Comparison of ENCODE assay signal across 22 cellular contexts in genomic region chr11:62373464-62374110, GRCh38. TPM values are rescaled to one million over a fixed set of nuclear protein-coding genes. Genes with fewer than 3 reads are reported as not detected.
DNase-seq lines count a peak whose midpoint lies in the region; ATAC-seq, FAIRE-seq and TF ChIP-seq lines count a peak whose summit lies in the region.
"Had no signal": no experiment of that assay in that cellular context is flagged by ENCODE, and none has a peak within 500 bp of the region (broad histone marks: within the 10 kb centered on the region; RNA-seq: fewer than 3 reads in every experiment).

No MANE protein-coding gene starts in this region.

- H3K27ac ChIP-seq in right atrium auricular region, result no peak overlapping the region
- H3K27ac ChIP-seq in K562 (ENCODE audit: extremely low read depth, low read depth, low read length), result no peak overlapping the region
- no peak overlapping the region for H3K27ac ChIP-seq in CD4-positive, alpha-beta memory T cell (ENCODE audit: low read depth, low read length)
- H3K27ac ChIP-seq: C4-2B, Peyer's patch, SJSA1 had no signal

- in situ Hi-C loops in K562 (cut with MboI), result loop anchor here (5.0 kb wide), 1 partner anchor 36 kb away; the partner anchor contains the start of gene ASRGL1

- H3K27ac Mint-ChIP-seq in immature natural killer cell, result peak overlapping the region in 4 of 6 donors; percentile 12 to 72 (median 46)
- H3K27ac Mint-ChIP-seq in CD4-positive, alpha-beta memory T cell, result no peak overlapping the region

- H3K9me3 Mint-ChIP-seq in immature natural killer cell, result peaks cover 0 to 1% (median 0%) of the 10 kb centered on the region in 6 donors
- no peaks in the 10 kb centered on the region for H3K9me3 Mint-ChIP-seq in CD4-positive, alpha-beta memory T cell

- CTCF ChIA-PET in K562 (lab: Yijun Ruan, JAX; ENCODE audit: low intra/inter-chr PET ratio), result interaction anchor here (0.6 kb wide), 1 partner anchor 575 kb away, joined by 4 read pairs; no protein-coding TSS in a partner anchor
- CTCF ChIA-PET in CD4-positive, alpha-beta memory T cell (lab: Charles Lee; ENCODE audit: partially characterized antibody), result no interaction called here

- H3K4me1 ChIP-seq in right atrium auricular region (no peaks in the 10 kb centered on the region), K562 (replicated peaks in 1 of 2; ENCODE audit: control insufficient read depth in 2 of 2, insufficient read depth in 2 of 2, low read length in 2 of 2) (peaks cover 8 to 9% of the 10 kb centered on the region in 2 experiments; a peak in 4 of 5 replicates)
- H3K4me1 ChIP-seq in CD4-positive, alpha-beta memory T cell (ENCODE audit: insufficient read depth, low read length), result peaks cover 4% of the 10 kb centered on the region
- H3K4me1 ChIP-seq: SJSA1 had no signal

- no peaks in the 10 kb centered on the region for H4K20me1 ChIP-seq in K562 (replicated peaks; ENCODE audit: control insufficient read depth, insufficient read depth, low read length)

- FAIRE-seq in K562 (lab: Jason Lieb, UNC) (no peak), RCC 7860 (lab: Jason Lieb, UNC) (no peak)
- FAIRE-seq: A204.1, GM12878, H54 had no signal

- no TSS peak for BruUV-seq in K562 (replicated peaks; lab: Mats Ljungman, UMichigan)

- no peak overlapping the region for H3K4me3 Mint-ChIP-seq in immature natural killer cell
- peak overlapping the region in 1 of 8 donors; percentile 30 for H3K4me3 Mint-ChIP-seq in CD4-positive, alpha-beta memory T cell

- no peaks in the 10 kb centered on the region for H3K9me3 ChIP-seq in right atrium auricular region
- no peaks in the 10 kb centered on the region for H3K9me3 ChIP-seq in K562 (replicated peaks; ENCODE audit: control insufficient read depth, insufficient read depth, low read depth, low read length)
- H3K9me3 ChIP-seq in CD4-positive, alpha-beta memory T cell (ENCODE audit: control insufficient read depth in 1 of 2, low read length in 2 of 2), result no peaks in the 10 kb centered on the region
- H3K9me3 ChIP-seq: Peyer's patch, SJSA1 had no signal

- no peak for TF ChIP-seq POLR2A in K562 (conservative IDR thresholded peaks at IDR 0.05)

- H3K4me2 ChIP-seq in K562 (ENCODE audit: insufficient read depth, low read length), result no peak overlapping the region

- H3K4me3 ChIP-seq in right atrium auricular region (no peak overlapping the region), K562 (no peak overlapping the region)
- no peak overlapping the region for H3K4me3 ChIP-seq in CD4-positive, alpha-beta memory T cell (ENCODE audit: low read length in 2 of 2)
- H3K4me3 ChIP-seq: GM12878, Peyer's patch, SJSA1 had no signal

- no peak overlapping the region for H3K9ac ChIP-seq in K562 (ENCODE audit: insufficient read depth in 1 of 2, low read depth in 2 of 2, low read length in 2 of 2)

- TF ChIP-seq CTCF in right atrium auricular region (IDR thresholded peaks at IDR 0.05) (no peak), K562 (IDR thresholded peaks at IDR 0.05 in 2 of 3, conservative IDR thresholded peaks at IDR 0.05 in 1 of 3; ENCODE audit: insufficient read depth in 2 of 3, low read depth in 1 of 3, low read length in 3 of 3) (no peak)

- no peaks in the 10 kb centered on the region for H3K36me3 Mint-ChIP-seq in immature natural killer cell
- H3K36me3 Mint-ChIP-seq in CD4-positive, alpha-beta memory T cell, result no peaks in the 10 kb centered on the region

- no peak for TF ChIP-seq RAD21 in K562 (CRISPR knock-in tag; conservative IDR thresholded peaks at IDR 0.05 in 1 of 2, IDR thresholded peaks at IDR 0.05 in 1 of 2)

- POLR2A ChIA-PET in K562 (lab: Yijun Ruan, JAX), result no interaction called here
- POLR2A ChIA-PET in CD4-positive, alpha-beta memory T cell (lab: Charles Lee; ENCODE audit: partially characterized antibody), result no interaction called here

- DNase-seq in right atrium auricular region (ENCODE audit: low spot score) (peak; percentile 40), left ventricle myocardium superior (no peak), K562 (ENCODE audit: extremely low read depth in 1 of 4, low spot score in 3 of 4) (no peak), immature natural killer cell (no peak), RCC 7860 (ENCODE audit: low spot score) (no peak)
- no peak for DNase-seq in CD4-positive, alpha-beta memory T cell
- DNase-seq: DMS79 treated with DMSO at 0.1 percent for 48 hours, NCI-H1092 treated with DMSO at 0.1 percent for 48 hours, NCI-H2029 treated with DMSO at 0.1 percent for 48 hours, NCI-H345, NCI-H524 treated with DMSO at 0.1 percent for 48 hours, NCI-H82, Peyer's patch had no signal

- intact Hi-C loops in left ventricle myocardium superior (cut with micrococcal nuclease) (no loop called here), K562 (cut with micrococcal nuclease) (loop anchor here (10.0 kb wide), 1 partner anchor 49 kb away; no protein-coding TSS in a partner anchor)
- intact Hi-C loops in CD4-positive, alpha-beta memory T cell (cut with micrococcal nuclease), result no loop called here

- no peak overlapping the region for H2AFZ ChIP-seq in K562 (ENCODE audit: low read depth, low read length)

- no peak for TF ChIP-seq EP300 in K562 (IDR thresholded peaks at IDR 0.05; ENCODE audit: low read length)

- no peaks in the 10 kb centered on the region for H3K79me2 ChIP-seq in K562 (ENCODE audit: control insufficient read depth, insufficient read depth, low read length)

- H3K9me1 ChIP-seq in K562 (ENCODE audit: control insufficient read depth, insufficient read depth, low read length), result no peaks in the 10 kb centered on the region

- ATAC-seq in left ventricle myocardium superior (no peak), K562 (peak; percentile 51; the same call in 1 of the 3 replicates), HG03432 (IDR thresholded peaks at IDR 0.05; ENCODE audit: unreplicated experiment) (no peak)
- ATAC-seq: Right ventricle myocardium inferior had no signal

- H3K36me3 ChIP-seq in right atrium auricular region, result no peaks in the 10 kb centered on the region
- no peaks in the 10 kb centered on the region for H3K36me3 ChIP-seq in K562 (ENCODE audit: control insufficient read depth, insufficient read depth, low read length)
- no peaks in the 10 kb centered on the region for H3K36me3 ChIP-seq in CD4-positive, alpha-beta memory T cell (ENCODE audit: insufficient read depth, low read length)
- H3K36me3 ChIP-seq: Peyer's patch, SJSA1 had no signal

- H3K27me3 ChIP-seq in right atrium auricular region (no peaks in the 10 kb centered on the region), K562 (ENCODE audit: control insufficient read depth in 2 of 2, insufficient read depth in 2 of 2, low read length in 2 of 2) (no peaks in the 10 kb centered on the region)
- H3K27me3 ChIP-seq in CD4-positive, alpha-beta memory T cell (ENCODE audit: insufficient read depth, low read length), result no peaks in the 10 kb centered on the region
- H3K27me3 ChIP-seq: Peyer's patch, SJSA1 had no signal

- H3K27me3 Mint-ChIP-seq in immature natural killer cell (ENCODE audit: low read depth in 3 of 3), result peaks cover 0 to 7% (median 0%) of the 10 kb centered on the region in 3 donors
- peaks cover 0 to 1% of the 10 kb centered on the region in 2 donors for H3K27me3 Mint-ChIP-seq in CD4-positive, alpha-beta memory T cell

- H3K4me1 Mint-ChIP-seq in immature natural killer cell, result peaks cover 8 to 11% of the 10 kb centered on the region in 2 donors
- peaks cover 0 to 32% (median 14%) of the 10 kb centered on the region in 4 donors for H3K4me1 Mint-ChIP-seq in CD4-positive, alpha-beta memory T cell

- WGBS in K562 (ENCODE audit: insufficient coverage, low coverage, missing lambda C conversion rate), result 81% methylated on average over 16 of the region's 18 CpGs

RNA-seq across cellular contexts. Expression of gene ASRGL1, which starts 36.3 kb away (rescaled TPM):
- 1 to 10 TPM in 1 of 2 donors, under 1 TPM in 1; 0.74 to 7.0 TPM for total RNA-seq in right atrium auricular region
- 3.1 TPM for total RNA-seq in left ventricle myocardium superior
- 15.0 and 21.6 TPM in 2 replicates for total RNA-seq in K562 (2011; cell fraction: chromatin; rRNA removed; ENCODE audit: low replicate concordance)
- 10.9 and 13.8 TPM in 2 replicates for total RNA-seq in K562 (2011; cell fraction: nucleolus; rRNA removed)
- total RNA-seq in K562 (2011; cell fraction: nucleoplasm; rRNA removed), result 15.8 and 16.5 TPM in 2 replicates
- 18.0 and 23.0 TPM in 2 replicates for total RNA-seq in K562 (2014; rRNA removed)
- total RNA-seq in K562 (2014; rRNA removed; fragmentation: Illumina TruSeq; extraction: Trizol), result 10.7 and 11.2 TPM in 2 replicates
- total RNA-seq in K562 (2015; rRNA removed; fragmentation: Illumina TruSeq; extraction: Trizol), result 9.2 and 9.8 TPM in 2 replicates
- total RNA-seq in K562 (2021), result 15.9 and 18.3 TPM in 2 replicates
- polyA plus RNA-seq in K562 (2011; rRNA removed), result 10.9 and 17.4 TPM in 2 replicates
- polyA plus RNA-seq in K562 (2011; cell fraction: cytosol; rRNA removed), result 8.5 and 10.0 TPM in 2 replicates
- 20.6 and 22.2 TPM in 2 replicates for polyA plus RNA-seq in K562 (2011; cell fraction: nucleus; rRNA removed)
- polyA plus RNA-seq in K562 (2012), result 18.8 and 21.4 TPM in 2 replicates
- 8.7 and 9.9 TPM in 2 replicates for polyA plus RNA-seq in K562 (2014; fragmentation: Illumina TruSeq; extraction: Trizol)
- polyA plus RNA-seq in K562 (2014; fragmentation: Nextera tagmentation; extraction: Ambion mirVana), result 1 to 10 TPM; 3.1 to 4.3 TPM
- polyA plus RNA-seq in K562 (2014; rRNA removed), result 13.0 and 14.4 TPM in 2 replicates
- 6.6 and 9.4 TPM in 2 replicates for polyA minus RNA-seq in K562 (2011; rRNA and poly(A)+ RNA removed)
- polyA minus RNA-seq in K562 (2011; cell fraction: cytosol; rRNA and poly(A)+ RNA removed), result 3.1 and 3.7 TPM in 2 replicates
- 4.7 and 7.2 TPM in 2 replicates for polyA minus RNA-seq in K562 (2011; cell fraction: nucleus; rRNA and poly(A)+ RNA removed)
- polyA plus RNA-seq in immature natural killer cell, result 10 to 100 TPM in 1 of 3 donors, 1 to 10 TPM in 2; 3.2 to 11.2 (median 8.1) TPM
- 1 to 10 TPM; 1.2 to 2.1 TPM for total RNA-seq in CD4-positive, alpha-beta memory T cell
- polyA plus RNA-seq in CD4-positive, alpha-beta memory T cell, result 1 to 10 TPM; 1.4 to 1.9 TPM
- total RNA-seq: LHCN-M2 had no signal

RNA-seq across cellular contexts. Expression of gene SCGB1A1, which starts 45.2 kb away (rescaled TPM):
- total RNA-seq in right atrium auricular region (not detected), left ventricle myocardium superior (not detected), K562 (2014; rRNA removed) (not detected in 2 replicates), K562 (2014; rRNA removed; fragmentation: Illumina TruSeq; extraction: Trizol) (not detected in 2 replicates), K562 (2015; rRNA removed; fragmentation: Illumina TruSeq; extraction: Trizol) (not detected in 2 replicates), K562 (2021) (0.55 and 1.1 TPM in 2 replicates)
- total RNA-seq in K562 (2011; cell fraction: chromatin; rRNA removed; ENCODE audit: low replicate concordance), result not detected in 2 replicates
- total RNA-seq in K562 (2011; cell fraction: nucleolus; rRNA removed), result not detected in 2 replicates
- not detected in 2 replicates for total RNA-seq in K562 (2011; cell fraction: nucleoplasm; rRNA removed)
- polyA plus RNA-seq in K562 (2011; rRNA removed) (not detected in 2 replicates), K562 (2014; fragmentation: Illumina TruSeq; extraction: Trizol) (not detected in 2 replicates), K562 (2014; fragmentation: Nextera tagmentation; extraction: Ambion mirVana) (not detected), K562 (2014; rRNA removed) (not detected in 2 replicates), immature natural killer cell (not detected)
- polyA plus RNA-seq in K562 (2011; cell fraction: cytosol; rRNA removed), result not detected in 2 replicates
- not detected in 2 replicates for polyA plus RNA-seq in K562 (2011; cell fraction: nucleus; rRNA removed)
- polyA plus RNA-seq in K562 (2012), result not detected in 2 replicates
- not detected in 2 replicates for polyA minus RNA-seq in K562 (2011; rRNA and poly(A)+ RNA removed)
- polyA minus RNA-seq in K562 (2011; cell fraction: cytosol; rRNA and poly(A)+ RNA removed), result not detected in 2 replicates
- not detected in 2 replicates for polyA minus RNA-seq in K562 (2011; cell fraction: nucleus; rRNA and poly(A)+ RNA removed)
- total RNA-seq in CD4-positive, alpha-beta memory T cell, result not detected
- polyA plus RNA-seq in CD4-positive, alpha-beta memory T cell, result not detected
- total RNA-seq: GM12878, LHCN-M2, OCI-LY7, Peyer's patch, Right ventricle myocardium inferior, SJSA1 had no signal
- polyA plus RNA-seq: GM12878 had no signal

Comparison
In these comparisons a context has a peak if more than half of its experiments do, and no peak if none do; other contexts are left out.
1. H3K27ac Mint-ChIP-seq: peak in immature natural killer cell (4 of 6); none in CD4-positive, alpha-beta memory T cell (0 of 7).